21 cellular contexts compared by ENCODE assay signal in genomic region chr12:6777386-6777785, GRCh38. TPM values are rescaled to one million over a fixed set of nuclear protein-coding genes. Genes with fewer than 3 reads are reported as not detected.
DNase-seq lines count a peak whose midpoint lies in the region; ATAC-seq and TF ChIP-seq lines count a peak whose summit lies in the region.
"Had no signal": no experiment of that assay in that cellular context is flagged by ENCODE, and none has a peak within 500 bp of the region (broad histone marks: within the 10 kb centered on the region; RNA-seq: fewer than 3 reads in every experiment).

No MANE protein-coding gene starts in this region.

- no peak for DNase-seq in stimulated activated naive CD8-positive, alpha-beta T cell treated with anti-CD3 and anti-CD28 coated beads, Interleukin-15, Interleukin-2, amounts not matched to agents 100 U/mL and 50 U/mL, for 24 hours
- no peak for DNase-seq in glutamatergic neuron
- no peak for DNase-seq in vagina (ENCODE audit: extremely low spot score in 2 of 2)
- DNase-seq in activated CD4-positive, alpha-beta memory T cell treated with anti-CD3 and anti-CD28 coated beads for 36 hours: no peak
- DNase-seq: activated CD4-positive, alpha-beta T cell treated with anti-CD3 and anti-CD28 coated beads for 1 hour; activated CD8-positive, alpha-beta memory T cell treated with anti-CD3 and anti-CD28 coated beads, Interleukin-2, amount 50 U/mL, for 4 hours; activated naive CD4-positive, alpha-beta T cell; CD8-positive, alpha-beta T cell; effector memory CD4-positive, alpha-beta T cell; mucosa of descending colon; NCI-H1436; NCI-H524 treated with DMSO at 0.1 percent for 48 hours; T1000 had no signal

- TF ChIP-seq POLR2A in vagina (IDR thresholded peaks at IDR 0.05): no peak

- no peaks in the 10 kb centered on the region for H3K27me3 ChIP-seq in vagina

- H3K9me3 Mint-ChIP-seq in stimulated activated naive CD8-positive, alpha-beta T cell treated with anti-CD3 and anti-CD28 coated beads, Interleukin-15, Interleukin-2, amounts not matched to agents 100 ng/mL and 50 ng/mL, for 24 hours: no peaks in the 10 kb centered on the region
- peaks cover 15% of the 10 kb centered on the region for H3K9me3 Mint-ChIP-seq in glutamatergic neuron (ENCODE audit: unreplicated experiment)
- H3K9me3 Mint-ChIP-seq in activated CD4-positive, alpha-beta memory T cell treated with anti-CD3 and anti-CD28 coated beads for 36 hours: no peaks in the 10 kb centered on the region
- H3K9me3 Mint-ChIP-seq: CD8-positive, alpha-beta T cell had no signal

- ATAC-seq in stimulated activated naive CD8-positive, alpha-beta T cell treated with anti-CD3 and anti-CD28 coated beads, Interleukin-15, Interleukin-2, amounts not matched to agents 100 U/mL and 50 U/mL, for 24 hours: no peak
- ATAC-seq in HG02973 (IDR thresholded peaks at IDR 0.05; ENCODE audit: unreplicated experiment): no peak
- ATAC-seq: CD8-positive, alpha-beta T cell; left lobe of liver; mucosa of descending colon had no signal

- H3K36me3 Mint-ChIP-seq in stimulated activated naive CD8-positive, alpha-beta T cell treated with anti-CD3 and anti-CD28 coated beads, Interleukin-15, Interleukin-2, amounts not matched to agents 100 ng/mL and 50 ng/mL, for 24 hours (ENCODE audit: low read depth): peaks cover 53% of the 10 kb centered on the region
- H3K36me3 Mint-ChIP-seq in glutamatergic neuron (ENCODE audit: unreplicated experiment): peaks cover 5% of the 10 kb centered on the region
- peaks cover 49% of the 10 kb centered on the region for H3K36me3 Mint-ChIP-seq in activated CD4-positive, alpha-beta memory T cell treated with anti-CD3 and anti-CD28 coated beads for 36 hours

- H3K9me3 ChIP-seq in vagina: no peaks in the 10 kb centered on the region
- H3K9me3 ChIP-seq: mucosa of descending colon, neutrophil, thoracic aorta had no signal

- H3K27me3 Mint-ChIP-seq in stimulated activated naive CD8-positive, alpha-beta T cell treated with anti-CD3 and anti-CD28 coated beads, Interleukin-15, Interleukin-2, amounts not matched to agents 100 ng/mL and 50 ng/mL, for 24 hours: peaks cover 11% of the 10 kb centered on the region
- peaks cover 21% of the 10 kb centered on the region for H3K27me3 Mint-ChIP-seq in glutamatergic neuron (ENCODE audit: unreplicated experiment)
- H3K27me3 Mint-ChIP-seq in activated CD4-positive, alpha-beta memory T cell treated with anti-CD3 and anti-CD28 coated beads for 36 hours: peaks cover 3% of the 10 kb centered on the region

- POLR2A ChIA-PET in activated CD4-positive, alpha-beta memory T cell treated with anti-CD3 and anti-CD28 coated beads for 36 hours (lab: Charles Lee): interaction anchor here (0.7 to 1.0 kb wide), 3 partner anchors 9 to 84 kb away, joined by 3 to 6 read pairs (median 3); partner anchors contain the start of gene PTMS

- no peak overlapping the region for H3K4me3 ChIP-seq in vagina
- H3K4me3 ChIP-seq: mucosa of descending colon, SK-N-MC had no signal

- peak overlapping the region; percentile 82 for H3K27ac ChIP-seq in vagina
- H3K27ac ChIP-seq: neutrophil, SK-N-MC had no signal

- CTCF ChIA-PET in activated CD4-positive, alpha-beta memory T cell treated with anti-CD3 and anti-CD28 coated beads for 36 hours (lab: Charles Lee): interaction anchor here (0.6 to 5.2 kb wide), 5 partner anchors 11 to 182 kb away, joined by 3 to 72 read pairs (median 3); partner anchors contain the start of genes MLF2 and PTMS

- intact Hi-C loops in vagina (cut with DNase I): loop anchor here (5.0 kb wide), 1 partner anchor 40 kb away; no protein-coding TSS in a partner anchor
- intact Hi-C loops in activated CD4-positive, alpha-beta memory T cell treated with anti-CD3 and anti-CD28 coated beads for 36 hours (cut with micrococcal nuclease): no loop called here

- peak overlapping the region; percentile 42 for H3K27ac Mint-ChIP-seq in stimulated activated naive CD8-positive, alpha-beta T cell treated with anti-CD3 and anti-CD28 coated beads, Interleukin-15, Interleukin-2, amounts not matched to agents 100 ng/mL and 50 ng/mL, for 24 hours
- peak overlapping the region; percentile 14 for H3K27ac Mint-ChIP-seq in glutamatergic neuron (ENCODE audit: unreplicated experiment)
- no peak overlapping the region for H3K27ac Mint-ChIP-seq in activated CD4-positive, alpha-beta memory T cell treated with anti-CD3 and anti-CD28 coated beads for 36 hours
- H3K27ac Mint-ChIP-seq: CD8-positive, alpha-beta T cell; H9 had no signal

- no peaks in the 10 kb centered on the region for H3K36me3 ChIP-seq in vagina
- H3K36me3 ChIP-seq: neutrophil, thoracic aorta had no signal

- TF ChIP-seq CTCF in glutamatergic neuron (IDR thresholded peaks at IDR 0.05; ENCODE audit: partially characterized antibody, unreplicated experiment) (no peak), vagina (IDR thresholded peaks at IDR 0.05) (no peak)

- H3K4me3 Mint-ChIP-seq in stimulated activated naive CD8-positive, alpha-beta T cell treated with anti-CD3 and anti-CD28 coated beads, Interleukin-15, Interleukin-2, amounts not matched to agents 100 ng/mL and 50 ng/mL, for 24 hours: peak overlapping the region; percentile 77
- peak overlapping the region; percentile 96 for H3K4me3 Mint-ChIP-seq in glutamatergic neuron (ENCODE audit: unreplicated experiment)
- H3K4me3 Mint-ChIP-seq in activated CD4-positive, alpha-beta memory T cell treated with anti-CD3 and anti-CD28 coated beads for 36 hours: no peak overlapping the region
- H3K4me3 Mint-ChIP-seq: CD8-positive, alpha-beta T cell had no signal

- H3K4me1 ChIP-seq in vagina: peaks cover 15% of the 10 kb centered on the region

- H3K4me1 Mint-ChIP-seq in stimulated activated naive CD8-positive, alpha-beta T cell treated with anti-CD3 and anti-CD28 coated beads, Interleukin-15, Interleukin-2, amounts not matched to agents 100 ng/mL and 50 ng/mL, for 24 hours (ENCODE audit: low read depth): peaks cover 86% of the 10 kb centered on the region
- H3K4me1 Mint-ChIP-seq in glutamatergic neuron (ENCODE audit: low read depth, unreplicated experiment): peaks cover 29% of the 10 kb centered on the region
- H3K4me1 Mint-ChIP-seq in activated CD4-positive, alpha-beta memory T cell treated with anti-CD3 and anti-CD28 coated beads for 36 hours (ENCODE audit: low read depth): peaks cover 69% of the 10 kb centered on the region

RNA-seq across cellular contexts. Expression of gene LAG3, which starts 5.1 kb away (rescaled TPM):
- total RNA-seq in glutamatergic neuron (ENCODE audit: unreplicated experiment): 7.3 TPM
- 10.3 TPM for total RNA-seq in vagina
- total RNA-seq in activated CD4-positive, alpha-beta memory T cell treated with anti-CD3 and anti-CD28 coated beads for 36 hours: 100 to 1,000 TPM; 169 to 172 TPM

RNA-seq across cellular contexts. Expression of gene PTMS, which starts 11.2 kb away (rescaled TPM):
- total RNA-seq in glutamatergic neuron (ENCODE audit: unreplicated experiment): 966 TPM
- 132 TPM for total RNA-seq in vagina
- total RNA-seq in activated CD4-positive, alpha-beta memory T cell treated with anti-CD3 and anti-CD28 coated beads for 36 hours: 100 to 1,000 TPM; 104 to 109 TPM

RNA-seq across cellular contexts. Expression of gene CD4, which starts 11.9 kb away (rescaled TPM):
- 0.17 TPM for total RNA-seq in glutamatergic neuron (ENCODE audit: unreplicated experiment)
- 14.2 TPM for total RNA-seq in vagina
- total RNA-seq in activated CD4-positive, alpha-beta memory T cell treated with anti-CD3 and anti-CD28 coated beads for 36 hours: 100 to 1,000 TPM; 290 to 300 TPM
- total RNA-seq: MCF 10A had no signal

RNA-seq across cellular contexts. Expression of gene MLF2, which starts 24.4 kb away (rescaled TPM):
- total RNA-seq in glutamatergic neuron (ENCODE audit: unreplicated experiment) (228 TPM), vagina (150 TPM)
- total RNA-seq in activated CD4-positive, alpha-beta memory T cell treated with anti-CD3 and anti-CD28 coated beads for 36 hours: 100 to 1,000 TPM; 140 to 141 TPM

RNA-seq across cellular contexts. Expression of gene GPR162, which starts 44.2 kb away (rescaled TPM):
- 145 TPM for total RNA-seq in glutamatergic neuron (ENCODE audit: unreplicated experiment)
- total RNA-seq in vagina: 3.2 TPM
- total RNA-seq in activated CD4-positive, alpha-beta memory T cell treated with anti-CD3 and anti-CD28 coated beads for 36 hours: under 1 TPM in 1 of 2 experiments, not detected in 1; 0.31 TPM
- total RNA-seq: CD8-positive, alpha-beta T cell; MCF 10A had no signal

Comparison
In these comparisons a context has a peak if more than half of its experiments do, and no peak if none do; other contexts are left out.
1. RNA of gene LAG3, which starts 5.1 kb away (total RNA-seq): 169 to 172 TPM in activated CD4-positive, alpha-beta memory T cell treated with anti-CD3 and anti-CD28 coated beads for 36 hours; 10.3 TPM in vagina (single experiment) and 7.3 TPM in glutamatergic neuron (single experiment); every median in the first group is over 10 times any median in the second.
2. RNA of gene CD4, which starts 11.9 kb away (total RNA-seq): 290 to 300 TPM in activated CD4-positive, alpha-beta memory T cell treated with anti-CD3 and anti-CD28 coated beads for 36 hours; 14.2 TPM in vagina (single experiment) and 0.17 TPM in glutamatergic neuron (single experiment); every median in the first group is over 10 times any median in the second.